ENCODE assay signal across 8 cellular contexts in genomic region chr14:55271572-55272414, GRCh38. TPM values are rescaled to one million over a fixed set of nuclear protein-coding genes. Genes with fewer than 3 reads are reported as not detected.
DNase-seq lines count a peak whose midpoint lies in the region; ATAC-seq and TF ChIP-seq lines count a peak whose summit lies in the region.

No MANE protein-coding gene starts in this region.

- H3K36me3 ChIP-seq in tibial artery = no peaks in the 10 kb centered on the region

- TF ChIP-seq CTCF in osteocyte (IDR thresholded peaks at IDR 0.05) (no peak), tibial artery (IDR thresholded peaks at IDR 0.05) (no peak)

- H3K27me3 Mint-ChIP-seq in activated naive CD8-positive, alpha-beta T cell = no peaks in the 10 kb centered on the region
- no peaks in the 10 kb centered on the region for H3K27me3 Mint-ChIP-seq in osteocyte (ENCODE audit: unreplicated experiment)

- no peaks in the 10 kb centered on the region for H3K27me3 ChIP-seq in tibial artery

- no peaks in the 10 kb centered on the region for H3K36me3 Mint-ChIP-seq in activated naive CD8-positive, alpha-beta T cell
- H3K36me3 Mint-ChIP-seq in osteocyte (ENCODE audit: unreplicated experiment) = no peaks in the 10 kb centered on the region

- H3K27ac ChIP-seq in tibial artery = peak overlapping the region; percentile 88

- DNase-seq in GF-D8 (lab: John Stamatoyannopoulos, UW) (peak; percentile 71), H4 (ENCODE audit: low spot score) (peak; percentile 81), LHCN-M2 (ENCODE audit: low read depth) (peak; percentile 78), head of caudate nucleus (peak; percentile 5 to 70 (median 47)), osteocyte (ENCODE audit: extremely low spot score, unreplicated experiment) (peak; percentile 87), tibial artery (peak; percentile 66 to 79)

- peak overlapping the region; percentile 90 for H3K4me3 Mint-ChIP-seq in activated naive CD8-positive, alpha-beta T cell
- peak overlapping the region; percentile 86 for H3K4me3 Mint-ChIP-seq in osteocyte (ENCODE audit: unreplicated experiment)

- intact Hi-C loops in head of caudate nucleus (cut with DNase I) = loop anchor here (5.0 to 10.0 kb wide), 3 partner anchors 81 to 707 kb away; partner anchors contain the start of genes ATG14 and SAMD4A
- intact Hi-C loops in tibial artery (cut with DNase I; ENCODE audit: low total_unique reads) = loop anchor here (10.0 kb wide), 1 partner anchor 143 kb away; the partner anchor contains the start of gene ATG14

- peak overlapping the region; percentile 30 for H3K27ac Mint-ChIP-seq in activated naive CD8-positive, alpha-beta T cell
- peak overlapping the region; percentile 88 for H3K27ac Mint-ChIP-seq in osteocyte (ENCODE audit: unreplicated experiment)

- H3K4me1 Mint-ChIP-seq in activated naive CD8-positive, alpha-beta T cell (ENCODE audit: low read depth) = peaks cover 48% of the 10 kb centered on the region
- H3K4me1 Mint-ChIP-seq in osteocyte (ENCODE audit: unreplicated experiment) = peaks cover 36% of the 10 kb centered on the region

- peak overlapping the region; percentile 84 to 99 for H3K4me3 ChIP-seq in tibial artery

- peaks cover 0 to 47% (median 12%) of the 10 kb centered on the region in 4 donors for H3K4me1 ChIP-seq in tibial artery

- peak; percentile 50 for ATAC-seq in SK-N-SH treated with all-trans-retinoic acid at 6 μM for 48 hours

- no peaks in the 10 kb centered on the region for H3K9me3 ChIP-seq in tibial artery

- no peaks in the 10 kb centered on the region for H3K9me3 Mint-ChIP-seq in activated naive CD8-positive, alpha-beta T cell (ENCODE audit: low read depth)
- no peaks in the 10 kb centered on the region for H3K9me3 Mint-ChIP-seq in osteocyte (ENCODE audit: unreplicated experiment)

TF ChIP-seq in SK-N-SH treated with all-trans-retinoic acid at 6 μM for 48 hours, 23 proteins besides CTCF, POLR2A, EP300 and RAD21:
- no peak for TF ChIP-seq CSDC2 (CRISPR knock-in tag; IDR thresholded peaks at IDR 0.05)
- TF ChIP-seq TOX (CRISPR knock-in tag; IDR thresholded peaks at IDR 0.05; ENCODE audit: borderline replicate concordance) = no peak
- TF ChIP-seq ISL1 (CRISPR knock-in tag; IDR thresholded peaks at IDR 0.05) = no peak
- no peak for TF ChIP-seq RARB (CRISPR knock-in tag; IDR thresholded peaks at IDR 0.05)
- TF ChIP-seq ZFP30 (CRISPR knock-in tag; IDR thresholded peaks at IDR 0.05) = no peak
- no peak for TF ChIP-seq PATZ1 (CRISPR knock-in tag; IDR thresholded peaks at IDR 0.05; ENCODE audit: borderline replicate concordance)
- no peak for TF ChIP-seq CREB5 (CRISPR knock-in tag; IDR thresholded peaks at IDR 0.05; ENCODE audit: low read depth)
- TF ChIP-seq ZFP3 (CRISPR knock-in tag; IDR thresholded peaks at IDR 0.05) = no peak
- no peak for TF ChIP-seq PPARA (CRISPR knock-in tag; IDR thresholded peaks at IDR 0.05; ENCODE audit: borderline replicate concordance)
- no peak for TF ChIP-seq ARNTL (CRISPR knock-in tag; IDR thresholded peaks at IDR 0.05; ENCODE audit: borderline replicate concordance, low read depth)
- no peak for TF ChIP-seq SNAI2 (CRISPR knock-in tag; IDR thresholded peaks at IDR 0.05)
- no peak for TF ChIP-seq TCF4 (CRISPR knock-in tag; IDR thresholded peaks at IDR 0.05; ENCODE audit: borderline replicate concordance)
- TF ChIP-seq TSHZ2 (CRISPR knock-in tag; IDR thresholded peaks at IDR 0.05) = no peak
- no peak for TF ChIP-seq CSRNP3 (CRISPR knock-in tag; IDR thresholded peaks at IDR 0.05)
- TF ChIP-seq ZNF565 (CRISPR knock-in tag; conservative IDR thresholded peaks at IDR 0.05; ENCODE audit: low read depth) = no peak
- no peak for TF ChIP-seq ZC3H10 (CRISPR knock-in tag; IDR thresholded peaks at IDR 0.05)
- no peak for TF ChIP-seq BACH2 (CRISPR knock-in tag; IDR thresholded peaks at IDR 0.05; ENCODE audit: borderline replicate concordance)
- TF ChIP-seq POU6F1 (CRISPR knock-in tag; IDR thresholded peaks at IDR 0.05; ENCODE audit: borderline replicate concordance, low read depth) = no peak
- TF ChIP-seq GLIS3 (CRISPR knock-in tag; IDR thresholded peaks at IDR 0.05) = no peak
- no peak for TF ChIP-seq ESRRG (CRISPR knock-in tag; IDR thresholded peaks at IDR 0.05)

RNA-seq across cellular contexts. Expression of gene FBXO34, which starts 0.6 kb away (rescaled TPM):
- 14.1 and 17.3 TPM in 2 replicates for total RNA-seq in H4 (2014; rRNA removed; shearing (Covaris generic))
- total RNA-seq in LHCN-M2 (2014; rRNA removed) (13.7 and 14.0 TPM in 2 replicates), osteocyte (16.4 and 17.0 TPM in 2 replicates)
- polyA plus RNA-seq in LHCN-M2 (2012) = 6.3 TPM

Comparison
In these comparisons a context has a peak if more than half of its experiments do, and no peak if none do; other contexts are left out.
1. Peak in every context shown above with its lines: DNase-seq, ATAC-seq, H3K4me3 ChIP-seq and H3K27ac ChIP-seq.